1 cellular context compared by ENCODE assay signal in the genomic region with DNA sequence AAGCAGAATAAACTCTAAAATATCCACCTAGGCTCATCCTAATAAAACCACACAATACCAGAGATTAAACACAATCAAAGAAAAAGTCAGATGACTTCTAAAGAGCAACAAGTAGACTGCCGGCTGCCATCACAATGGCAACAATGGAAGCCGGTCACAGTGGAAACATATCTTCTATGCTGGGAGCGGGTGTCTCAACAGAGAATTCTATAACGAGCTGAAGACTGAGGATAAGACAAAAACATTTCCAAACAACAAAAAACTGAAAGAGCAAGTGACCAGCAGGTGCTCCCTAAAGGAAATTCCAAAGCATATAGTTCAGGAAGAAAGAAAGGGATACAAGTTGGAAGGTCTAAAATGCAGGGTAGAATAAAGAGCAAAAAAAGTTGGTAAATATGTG.
TF ChIP-seq lines count a peak whose summit lies in the region.

No MANE protein-coding gene starts in this region.

TF ChIP-seq in GM23338, 12 proteins besides CTCF, POLR2A, EP300 and RAD21 (continued from another document):
- TF ChIP-seq, protein P1, sequence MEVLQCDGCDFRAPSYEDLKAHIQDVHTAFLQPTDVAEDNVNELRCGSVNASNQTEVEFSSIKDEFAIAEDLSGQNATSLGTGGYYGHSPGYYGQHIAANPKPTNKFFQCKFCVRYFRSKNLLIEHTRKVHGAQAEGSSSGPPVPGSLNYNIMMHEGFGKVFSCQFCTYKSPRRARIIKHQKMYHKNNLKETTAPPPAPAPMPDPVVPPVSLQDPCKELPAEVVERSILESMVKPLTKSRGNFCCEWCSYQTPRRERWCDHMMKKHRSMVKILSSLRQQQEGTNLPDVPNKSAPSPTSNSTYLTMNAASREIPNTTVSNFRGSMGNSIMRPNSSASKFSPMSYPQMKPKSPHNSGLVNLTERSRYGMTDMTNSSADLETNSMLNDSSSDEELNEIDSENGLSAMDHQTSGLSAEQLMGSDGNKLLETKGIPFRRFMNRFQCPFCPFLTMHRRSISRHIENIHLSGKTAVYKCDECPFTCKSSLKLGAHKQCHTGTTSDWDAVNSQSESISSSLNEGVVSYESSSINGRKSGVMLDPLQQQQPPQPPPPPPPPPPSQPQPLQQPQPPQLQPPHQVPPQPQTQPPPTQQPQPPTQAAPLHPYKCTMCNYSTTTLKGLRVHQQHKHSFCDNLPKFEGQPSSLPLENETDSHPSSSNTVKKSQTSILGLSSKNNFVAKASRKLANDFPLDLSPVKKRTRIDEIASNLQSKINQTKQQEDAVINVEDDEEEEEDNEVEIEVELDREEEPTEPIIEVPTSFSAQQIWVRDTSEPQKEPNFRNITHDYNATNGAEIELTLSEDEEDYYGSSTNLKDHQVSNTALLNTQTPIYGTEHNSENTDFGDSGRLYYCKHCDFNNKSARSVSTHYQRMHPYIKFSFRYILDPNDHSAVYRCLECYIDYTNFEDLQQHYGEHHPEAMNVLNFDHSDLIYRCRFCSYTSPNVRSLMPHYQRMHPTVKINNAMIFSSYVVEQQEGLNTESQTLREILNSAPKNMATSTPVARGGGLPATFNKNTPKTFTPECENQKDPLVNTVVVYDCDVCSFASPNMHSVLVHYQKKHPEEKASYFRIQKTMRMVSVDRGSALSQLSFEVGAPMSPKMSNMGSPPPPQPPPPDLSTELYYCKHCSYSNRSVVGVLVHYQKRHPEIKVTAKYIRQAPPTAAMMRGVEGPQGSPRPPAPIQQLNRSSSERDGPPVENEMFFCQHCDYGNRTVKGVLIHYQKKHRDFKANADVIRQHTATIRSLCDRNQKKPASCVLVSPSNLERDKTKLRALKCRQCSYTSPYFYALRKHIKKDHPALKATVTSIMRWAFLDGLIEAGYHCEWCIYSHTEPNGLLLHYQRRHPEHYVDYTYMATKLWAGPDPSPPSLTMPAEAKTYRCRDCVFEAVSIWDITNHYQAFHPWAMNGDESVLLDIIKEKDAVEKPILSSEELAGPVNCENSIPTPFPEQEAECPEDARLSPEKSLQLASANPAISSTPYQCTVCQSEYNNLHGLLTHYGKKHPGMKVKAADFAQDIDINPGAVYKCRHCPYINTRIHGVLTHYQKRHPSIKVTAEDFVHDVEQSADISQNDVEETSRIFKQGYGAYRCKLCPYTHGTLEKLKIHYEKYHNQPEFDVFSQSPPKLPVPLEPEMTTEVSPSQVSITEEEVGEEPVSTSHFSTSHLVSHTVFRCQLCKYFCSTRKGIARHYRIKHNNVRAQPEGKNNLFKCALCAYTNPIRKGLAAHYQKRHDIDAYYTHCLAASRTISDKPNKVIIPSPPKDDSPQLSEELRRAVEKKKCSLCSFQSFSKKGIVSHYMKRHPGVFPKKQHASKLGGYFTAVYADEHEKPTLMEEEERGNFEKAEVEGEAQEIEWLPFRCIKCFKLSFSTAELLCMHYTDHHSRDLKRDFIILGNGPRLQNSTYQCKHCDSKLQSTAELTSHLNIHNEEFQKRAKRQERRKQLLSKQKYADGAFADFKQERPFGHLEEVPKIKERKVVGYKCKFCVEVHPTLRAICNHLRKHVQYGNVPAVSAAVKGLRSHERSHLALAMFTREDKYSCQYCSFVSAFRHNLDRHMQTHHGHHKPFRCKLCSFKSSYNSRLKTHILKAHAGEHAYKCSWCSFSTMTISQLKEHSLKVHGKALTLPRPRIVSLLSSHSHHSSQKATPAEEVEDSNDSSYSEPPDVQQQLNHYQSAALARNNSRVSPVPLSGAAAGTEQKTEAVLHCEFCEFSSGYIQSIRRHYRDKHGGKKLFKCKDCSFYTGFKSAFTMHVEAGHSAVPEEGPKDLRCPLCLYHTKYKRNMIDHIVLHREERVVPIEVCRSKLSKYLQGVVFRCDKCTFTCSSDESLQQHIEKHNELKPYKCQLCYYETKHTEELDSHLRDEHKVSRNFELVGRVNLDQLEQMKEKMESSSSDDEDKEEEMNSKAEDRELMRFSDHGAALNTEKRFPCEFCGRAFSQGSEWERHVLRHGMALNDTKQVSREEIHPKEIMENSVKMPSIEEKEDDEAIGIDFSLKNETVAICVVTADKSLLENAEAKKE (CRISPR knock-in tag; IDR thresholded peaks at IDR 0.05): no peak
- TF ChIP-seq STAT1 (IDR thresholded peaks at IDR 0.05; ENCODE audit: unreplicated experiment): no peak
- TF ChIP-seq, protein P2, sequence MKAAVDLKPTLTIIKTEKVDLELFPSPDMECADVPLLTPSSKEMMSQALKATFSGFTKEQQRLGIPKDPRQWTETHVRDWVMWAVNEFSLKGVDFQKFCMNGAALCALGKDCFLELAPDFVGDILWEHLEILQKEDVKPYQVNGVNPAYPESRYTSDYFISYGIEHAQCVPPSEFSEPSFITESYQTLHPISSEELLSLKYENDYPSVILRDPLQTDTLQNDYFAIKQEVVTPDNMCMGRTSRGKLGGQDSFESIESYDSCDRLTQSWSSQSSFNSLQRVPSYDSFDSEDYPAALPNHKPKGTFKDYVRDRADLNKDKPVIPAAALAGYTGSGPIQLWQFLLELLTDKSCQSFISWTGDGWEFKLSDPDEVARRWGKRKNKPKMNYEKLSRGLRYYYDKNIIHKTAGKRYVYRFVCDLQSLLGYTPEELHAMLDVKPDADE (IDR thresholded peaks at IDR 0.05): no peak
- no peak for TF ChIP-seq EZH2 (IDR thresholded peaks at IDR 0.05; ENCODE audit: low read depth, unreplicated experiment)
- no peak for TF ChIP-seq NANOG (IDR thresholded peaks at IDR 0.05; ENCODE audit: borderline replicate concordance)
- TF ChIP-seq ZNF114 (CRISPR knock-in tag; IDR thresholded peaks at IDR 0.05): no peak
- TF ChIP-seq, protein P3, sequence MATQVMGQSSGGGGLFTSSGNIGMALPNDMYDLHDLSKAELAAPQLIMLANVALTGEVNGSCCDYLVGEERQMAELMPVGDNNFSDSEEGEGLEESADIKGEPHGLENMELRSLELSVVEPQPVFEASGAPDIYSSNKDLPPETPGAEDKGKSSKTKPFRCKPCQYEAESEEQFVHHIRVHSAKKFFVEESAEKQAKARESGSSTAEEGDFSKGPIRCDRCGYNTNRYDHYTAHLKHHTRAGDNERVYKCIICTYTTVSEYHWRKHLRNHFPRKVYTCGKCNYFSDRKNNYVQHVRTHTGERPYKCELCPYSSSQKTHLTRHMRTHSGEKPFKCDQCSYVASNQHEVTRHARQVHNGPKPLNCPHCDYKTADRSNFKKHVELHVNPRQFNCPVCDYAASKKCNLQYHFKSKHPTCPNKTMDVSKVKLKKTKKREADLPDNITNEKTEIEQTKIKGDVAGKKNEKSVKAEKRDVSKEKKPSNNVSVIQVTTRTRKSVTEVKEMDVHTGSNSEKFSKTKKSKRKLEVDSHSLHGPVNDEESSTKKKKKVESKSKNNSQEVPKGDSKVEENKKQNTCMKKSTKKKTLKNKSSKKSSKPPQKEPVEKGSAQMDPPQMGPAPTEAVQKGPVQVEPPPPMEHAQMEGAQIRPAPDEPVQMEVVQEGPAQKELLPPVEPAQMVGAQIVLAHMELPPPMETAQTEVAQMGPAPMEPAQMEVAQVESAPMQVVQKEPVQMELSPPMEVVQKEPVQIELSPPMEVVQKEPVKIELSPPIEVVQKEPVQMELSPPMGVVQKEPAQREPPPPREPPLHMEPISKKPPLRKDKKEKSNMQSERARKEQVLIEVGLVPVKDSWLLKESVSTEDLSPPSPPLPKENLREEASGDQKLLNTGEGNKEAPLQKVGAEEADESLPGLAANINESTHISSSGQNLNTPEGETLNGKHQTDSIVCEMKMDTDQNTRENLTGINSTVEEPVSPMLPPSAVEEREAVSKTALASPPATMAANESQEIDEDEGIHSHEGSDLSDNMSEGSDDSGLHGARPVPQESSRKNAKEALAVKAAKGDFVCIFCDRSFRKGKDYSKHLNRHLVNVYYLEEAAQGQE (IDR thresholded peaks at IDR 0.05; ENCODE audit: unreplicated experiment): no peak
- TF ChIP-seq POLR2AphosphoS5 (IDR thresholded peaks at IDR 0.05; ENCODE audit: low read depth): no peak
